In the genomic region with DNA sequence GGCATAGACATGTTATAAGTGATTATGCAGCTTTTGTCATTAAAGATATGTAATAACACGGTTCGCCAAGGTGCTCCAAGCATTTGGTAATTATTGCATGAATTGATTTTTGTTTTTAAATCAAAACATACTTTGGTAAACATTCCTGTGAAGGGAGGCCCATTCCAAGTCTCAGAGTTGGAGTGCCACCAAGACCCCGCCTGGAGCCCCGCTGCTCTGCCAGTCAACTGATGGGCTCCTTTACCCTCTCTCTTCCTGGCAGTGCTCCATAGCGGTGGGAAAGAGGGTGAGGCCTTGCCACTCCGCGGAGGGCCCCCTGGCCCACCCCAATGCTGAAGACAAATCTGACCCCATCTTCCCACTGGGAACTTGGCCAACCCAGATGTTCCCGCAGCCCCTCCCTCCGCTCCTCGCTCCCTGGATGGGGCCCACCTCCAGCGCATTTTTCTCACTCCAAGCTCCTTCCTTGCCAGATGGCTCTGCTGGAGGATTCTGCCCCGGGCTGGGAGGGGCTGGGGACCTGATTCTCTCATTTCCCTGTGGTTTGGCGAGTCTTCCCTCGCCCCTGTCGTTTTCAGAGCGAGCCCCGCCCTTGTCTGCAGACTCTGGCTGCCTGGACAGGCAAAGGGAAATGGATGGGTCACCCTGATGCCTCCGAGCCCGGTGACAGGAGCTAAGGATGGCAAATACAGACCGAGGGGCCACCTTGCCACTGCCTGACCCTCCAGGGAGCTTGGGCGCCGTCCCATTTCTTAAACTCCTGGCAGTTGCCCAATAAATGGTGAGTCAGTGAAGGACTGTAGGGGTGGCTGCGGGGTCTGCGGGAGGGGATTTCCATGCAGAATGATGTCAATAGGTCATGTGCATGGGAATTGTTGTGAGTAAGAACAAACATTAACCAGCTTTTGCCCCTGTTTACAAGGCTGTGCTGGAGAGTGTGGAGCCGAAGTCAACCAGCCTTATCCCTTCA, we compare ENCODE assay signal across 8 cellular contexts. TPM values are rescaled to one million over a fixed set of nuclear protein-coding genes. Genes with fewer than 3 reads are reported as not detected.
DNase-seq lines count a peak whose midpoint lies in the region; ATAC-seq, FAIRE-seq and TF ChIP-seq lines count a peak whose summit lies in the region.

No MANE protein-coding gene starts in this region.

- DNase-seq in LHCN-M2 (ENCODE audit: low read depth) (peak; percentile 53), bronchial epithelial cell (ENCODE audit: low read depth) (peak; percentile 87), kidney tubule cell (ENCODE audit: low spot score) (peak; percentile 98), upper lobe of right lung (no peak), NCI-H2029 (lab: John Stamatoyannopoulos, UW) (no peak)
- DNase-seq in naive thymus-derived CD8-positive, alpha-beta T cell = no peak
- DNase-seq in activated CD8-positive, alpha-beta memory T cell treated with anti-CD3 and anti-CD28 coated beads, Interleukin-2, amount 50 U/mL, for 48 hours = no peak

- ATAC-seq in upper lobe of right lung = peak; percentile 22
- no peak for ATAC-seq in naive thymus-derived CD8-positive, alpha-beta T cell
- no peak for ATAC-seq in HG02981 (IDR thresholded peaks at IDR 0.05; ENCODE audit: unreplicated experiment)

- H3K36me3 ChIP-seq in bronchial epithelial cell (ENCODE audit: control insufficient read depth, insufficient read depth, low read length) (no peaks in the 10 kb centered on the region), upper lobe of right lung (peaks cover 3% of the 10 kb centered on the region)

- H3K27ac Mint-ChIP-seq in naive thymus-derived CD8-positive, alpha-beta T cell = no peak overlapping the region

- H3K36me3 Mint-ChIP-seq in naive thymus-derived CD8-positive, alpha-beta T cell = peaks cover 0 to 33% (median 12%) of the 10 kb centered on the region in 3 donors

- intact Hi-C loops in upper lobe of right lung (cut with DNase I) = no loop called here

- POLR2A ChIA-PET in naive thymus-derived CD8-positive, alpha-beta T cell (lab: Charles Lee) = no interaction called here

- TF ChIP-seq CTCF in bronchial epithelial cell (IDR thresholded peaks at IDR 0.05; ENCODE audit: insufficient read depth, low read length, severe bottlenecking) = no peak
- no peak for TF ChIP-seq CTCF in upper lobe of right lung (IDR thresholded peaks at IDR 0.05)

- no peak overlapping the region for H3K27ac ChIP-seq in upper lobe of right lung

- no peaks in the 10 kb centered on the region for H3K9me3 ChIP-seq in upper lobe of right lung

- peaks cover 19% of the 10 kb centered on the region for H3K4me1 ChIP-seq in upper lobe of right lung

- H3K9me3 Mint-ChIP-seq in naive thymus-derived CD8-positive, alpha-beta T cell = no peaks in the 10 kb centered on the region

- H3K4me3 Mint-ChIP-seq in naive thymus-derived CD8-positive, alpha-beta T cell = no peak overlapping the region

- H3K27me3 Mint-ChIP-seq in naive thymus-derived CD8-positive, alpha-beta T cell = peaks cover 2 to 7% (median 3%) of the 10 kb centered on the region in 5 donors

- no peak for FAIRE-seq in bronchial epithelial cell (lab: Jason Lieb, UNC)

- H3K4me3 ChIP-seq in bronchial epithelial cell (ENCODE audit: low read depth, low read length) (no peak overlapping the region), upper lobe of right lung (no peak overlapping the region)

- H3K27me3 ChIP-seq in bronchial epithelial cell (ENCODE audit: control insufficient read depth, insufficient read depth, low read length) = peaks cover 1% of the 10 kb centered on the region
- no peaks in the 10 kb centered on the region for H3K27me3 ChIP-seq in upper lobe of right lung

- H3K4me1 Mint-ChIP-seq in naive thymus-derived CD8-positive, alpha-beta T cell = peaks cover 0 to 2% (median 0%) of the 10 kb centered on the region in 4 donors

RNA-seq across cellular contexts. Expression of gene PAPLN, which starts 9.2 kb away (rescaled TPM):
- total RNA-seq in LHCN-M2 (2014; rRNA removed) (0.06 and 0.63 TPM in 2 replicates), bronchial epithelial cell (3.4 and 6.0 TPM in 2 replicates), upper lobe of right lung (20.2 TPM)
- polyA plus RNA-seq in LHCN-M2 (2012) = 0.06 TPM
- under 1 TPM; 0.10 to 0.11 TPM for total RNA-seq in naive thymus-derived CD8-positive, alpha-beta T cell
- under 1 TPM; 0.07 to 0.37 (median 0.10) TPM for polyA plus RNA-seq in naive thymus-derived CD8-positive, alpha-beta T cell

Comparison
In these comparisons a context has a peak if more than half of its experiments do, and no peak if none do; other contexts are left out.
1. DNase-seq: peak in LHCN-M2 (single experiment), bronchial epithelial cell (single experiment) and kidney tubule cell (single experiment); none in upper lobe of right lung (single experiment), NCI-H2029 (single experiment), naive thymus-derived CD8-positive, alpha-beta T cell (0 of 10) and activated CD8-positive, alpha-beta memory T cell treated with anti-CD3 and anti-CD28 coated beads, Interleukin-2, amount 50 U/mL, for 48 hours (single experiment).